ENCODE assay signal across 14 cellular contexts in the genomic region with DNA sequence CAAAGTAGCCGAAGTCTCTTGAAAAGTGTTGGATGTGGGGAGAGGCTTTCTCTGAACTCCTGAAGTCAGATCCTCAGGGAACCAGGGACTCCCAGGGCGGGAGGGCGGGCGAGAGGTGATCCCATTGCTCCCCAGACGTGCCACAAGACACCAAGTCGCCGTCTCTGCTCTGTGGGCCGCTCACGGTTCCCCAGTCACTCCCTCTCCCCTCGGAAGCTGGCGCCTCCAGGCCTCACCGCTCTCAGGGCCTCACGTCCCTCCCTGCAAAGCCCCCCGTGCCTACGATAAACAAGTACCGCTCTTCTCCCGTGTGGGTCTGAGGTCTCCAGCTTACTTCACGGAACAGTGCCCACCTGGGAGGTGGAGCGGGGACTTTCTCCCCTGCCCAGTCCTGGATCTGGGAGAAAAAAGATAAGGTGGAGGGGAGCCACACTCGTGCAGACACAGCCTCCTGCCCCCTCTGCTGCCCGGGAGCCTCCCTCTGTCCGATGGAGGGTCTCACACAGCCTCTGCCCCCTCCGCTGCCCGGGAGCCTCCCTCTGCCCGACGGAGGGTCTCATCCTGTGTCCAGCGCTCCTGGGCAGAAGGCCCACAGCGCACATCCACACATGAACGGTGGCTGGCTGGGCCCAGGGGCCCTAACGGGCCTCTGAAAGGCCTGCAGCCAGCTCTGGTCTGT.
"Had no signal": no experiment of that assay in that cellular context is flagged by ENCODE, and none has a peak within 500 bp of the region (broad histone marks: within the 10 kb centered on the region; RNA-seq: fewer than 3 reads in every experiment).

No MANE protein-coding gene starts in this region.

- H3K27ac ChIP-seq: colonic mucosa, foreskin keratinocyte, SK-N-MC, suprapubic skin had no signal

- H3K4me1 ChIP-seq: colonic mucosa, foreskin keratinocyte had no signal

- ATAC-seq: foreskin keratinocyte; left ventricle myocardium superior; natural killer cell treated with Interleukin-12 subunit alpha and Interleukin-12 subunit beta and Interleukin-15 and Interleukin-18, amount 100 ng/mL, for 72 hours had no signal

- H3K36me3 ChIP-seq: colonic mucosa, suprapubic skin had no signal

- H3K9me3 ChIP-seq: colonic mucosa, suprapubic skin had no signal

- H3K4me3 ChIP-seq: colonic mucosa, SK-N-MC, suprapubic skin had no signal

- DNase-seq: activated CD4-positive, alpha-beta T cell treated with anti-CD3 and anti-CD28 coated beads, Interleukin-2, amount 50 U/mL, for 4 hours; activated gamma-delta T cell; central memory CD4-positive, alpha-beta T cell; colonic mucosa; endodermal cell; foreskin keratinocyte; hypothalamus; islet precursor cell; left ventricle myocardium superior; stimulated activated CD4-positive, alpha-beta T cell treated with anti-CD3 and anti-CD28 coated beads, Interleukin-2, amount 100 ng/mL, for 24 hours; stimulated activated naive CD8-positive, alpha-beta T cell treated with anti-CD3 and anti-CD28 coated beads, Interleukin-15, amount 100 ng/mL, for 72 hours had no signal

- H3K27me3 ChIP-seq: colonic mucosa, suprapubic skin had no signal
